Comparison of ENCODE assay signal across 19 cellular contexts in the genomic region with DNA sequence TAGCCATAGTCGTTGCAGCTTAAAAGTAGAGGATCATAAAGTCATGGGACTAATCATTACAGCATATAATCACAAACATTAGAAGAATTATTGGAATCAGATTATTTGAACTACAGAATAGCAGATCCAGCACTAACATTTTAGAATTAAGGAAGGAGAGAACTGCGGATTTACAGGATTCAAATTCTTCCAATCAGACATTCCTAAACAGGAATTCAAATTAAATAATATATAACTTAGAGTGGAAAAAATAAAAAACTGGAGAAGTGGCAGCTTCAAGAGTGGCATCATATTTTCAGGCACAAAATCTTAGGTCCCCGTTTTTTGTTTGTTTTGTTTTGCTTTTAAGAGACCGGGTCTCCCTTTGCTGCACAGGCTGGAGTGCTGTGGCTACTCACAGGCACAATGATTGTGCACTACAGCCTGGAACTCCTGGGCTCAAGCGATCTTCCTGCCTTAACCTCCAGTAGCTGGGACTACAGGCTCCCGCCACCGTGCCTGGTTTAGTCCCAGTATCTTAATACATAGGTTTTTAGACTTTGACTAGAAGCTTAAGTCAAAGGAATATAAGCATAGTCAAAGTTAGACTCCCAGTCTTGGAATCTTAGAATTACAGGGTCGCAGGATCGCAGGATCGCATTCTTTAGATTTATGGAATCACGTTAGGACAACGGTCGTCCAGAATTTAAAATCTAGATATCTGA. TPM values are rescaled to one million over a fixed set of nuclear protein-coding genes. Genes with fewer than 3 reads are reported as not detected.
DNase-seq lines count a peak whose midpoint lies in the region; ATAC-seq and TF ChIP-seq lines count a peak whose summit lies in the region.
"Had no signal": no experiment of that assay in that cellular context is flagged by ENCODE, and none has a peak within 500 bp of the region (broad histone marks: within the 10 kb centered on the region; RNA-seq: fewer than 3 reads in every experiment).

No MANE protein-coding gene starts in this region.

- H3K9ac ChIP-seq in ES-I3 (ENCODE audit: low read depth, low read length) = 0 out of 2 replicates have a peak overlapping the region, but pooled peaks have one; percentile 46
- H3K9ac ChIP-seq: KMS-11 had no signal

- no peaks in the 10 kb centered on the region for H3K36me3 ChIP-seq in ACC112 (ENCODE audit: insufficient read depth, low read length)
- no peaks in the 10 kb centered on the region for H3K36me3 ChIP-seq in ES-I3 (ENCODE audit: insufficient read depth, low read length)
- peaks cover 6% of the 10 kb centered on the region for H3K36me3 ChIP-seq in WERI-Rb-1
- H3K36me3 ChIP-seq: HAP-1, MG63 had no signal

- ATAC-seq in GM18498 (IDR thresholded peaks at IDR 0.05; ENCODE audit: unreplicated experiment) (no peak), HG03469 (IDR thresholded peaks at IDR 0.05; ENCODE audit: unreplicated experiment) (no peak)

- H3K27me3 ChIP-seq in ACC112 (ENCODE audit: insufficient read depth, low read length) (peaks cover 99% of the 10 kb centered on the region), WERI-Rb-1 (ENCODE audit: insufficient read depth, low read depth, severe bottlenecking) (peaks cover 72% of the 10 kb centered on the region)

- H3K4me1 Mint-ChIP-seq in neural crest cell = peaks cover 3% of the 10 kb centered on the region

- H3K79me2 ChIP-seq in ACC112 (ENCODE audit: control insufficient read depth, insufficient read depth, low read length, unreplicated experiment) = no peaks in the 10 kb centered on the region

- H3K9me3 Mint-ChIP-seq in neural crest cell = no peaks in the 10 kb centered on the region

- peak overlapping the region; percentile 59 for H3K4me3 ChIP-seq in ACC112 (ENCODE audit: low read depth, low read length)
- H3K4me3 ChIP-seq in WERI-Rb-1 (ENCODE audit: low read depth, low read length) = peak overlapping the region; percentile 55; the same call in 1 of the 2 replicates
- H3K4me3 ChIP-seq: HAP-1, MG63 had no signal

- no peak overlapping the region for H3K27ac Mint-ChIP-seq in neural crest cell (ENCODE audit: unreplicated experiment)
- H3K27ac Mint-ChIP-seq: B cell had no signal

- no peak overlapping the region for H2AFZ ChIP-seq in ACC112 (ENCODE audit: low read length, unreplicated experiment)

- DNase-seq in WERI-Rb-1 (no peak), neural crest cell (ENCODE audit: low read depth, low spot score) (no peak), NCI-H526 treated with DMSO at 0.1 percent for 48 hours (lab: John Stamatoyannopoulos, UW) (no peak), NCI-H524 treated with DMSO at 0.1 percent for 48 hours (lab: John Stamatoyannopoulos, UW) (no peak)
- DNase-seq: DMS153, MG63, NCI-H1092 treated with DMSO at 0.1 percent for 48 hours, NCI-H1694, NCI-H446, SW 1271 had no signal

- peak overlapping the region; percentile 21 for H3K4me3 Mint-ChIP-seq in neural crest cell

- H3K4me1 ChIP-seq in ACC112 (ENCODE audit: control insufficient read depth, insufficient read depth, low read length, unreplicated experiment) (peaks cover 6% of the 10 kb centered on the region), ES-I3 (ENCODE audit: insufficient read depth, low read length) (peaks cover 5% of the 10 kb centered on the region; the same call in 1 of the 2 replicates)
- H3K4me1 ChIP-seq: HAP-1 had no signal

- H3K9me3 ChIP-seq in ES-I3 (ENCODE audit: control insufficient read depth, insufficient read depth, low read length) = no peaks in the 10 kb centered on the region
- H3K9me3 ChIP-seq in WERI-Rb-1 (ENCODE audit: severe bottlenecking) = no peaks in the 10 kb centered on the region
- H3K9me3 ChIP-seq: MG63 had no signal

- peaks cover 3% of the 10 kb centered on the region for H3K36me3 Mint-ChIP-seq in neural crest cell (ENCODE audit: low read depth)

- H3K27me3 Mint-ChIP-seq in neural crest cell (ENCODE audit: low read depth) = peaks cover 92% of the 10 kb centered on the region

- H3K27ac ChIP-seq in ACC112 (ENCODE audit: low read depth, low read length) = no peak overlapping the region
- no peak overlapping the region for H3K27ac ChIP-seq in WERI-Rb-1
- H3K27ac ChIP-seq: HL-60, KMS-11 had no signal

- TF ChIP-seq CTCF in WERI-Rb-1 (IDR thresholded peaks at IDR 0.05; ENCODE audit: low read depth, low read length) = no peak
- no peak for TF ChIP-seq CTCF in neural crest cell (conservative IDR thresholded peaks at IDR 0.05)

RNA-seq across cellular contexts. Expression of gene FOXE1, which starts 2.1 kb away (rescaled TPM):
- 0.09 TPM in 1 of 2 replicates, not detected in the other for total RNA-seq in neural crest cell
- total RNA-seq: B cell, RPMI7951 had no signal
